1 cellular context compared by ENCODE assay signal in the genomic region with DNA sequence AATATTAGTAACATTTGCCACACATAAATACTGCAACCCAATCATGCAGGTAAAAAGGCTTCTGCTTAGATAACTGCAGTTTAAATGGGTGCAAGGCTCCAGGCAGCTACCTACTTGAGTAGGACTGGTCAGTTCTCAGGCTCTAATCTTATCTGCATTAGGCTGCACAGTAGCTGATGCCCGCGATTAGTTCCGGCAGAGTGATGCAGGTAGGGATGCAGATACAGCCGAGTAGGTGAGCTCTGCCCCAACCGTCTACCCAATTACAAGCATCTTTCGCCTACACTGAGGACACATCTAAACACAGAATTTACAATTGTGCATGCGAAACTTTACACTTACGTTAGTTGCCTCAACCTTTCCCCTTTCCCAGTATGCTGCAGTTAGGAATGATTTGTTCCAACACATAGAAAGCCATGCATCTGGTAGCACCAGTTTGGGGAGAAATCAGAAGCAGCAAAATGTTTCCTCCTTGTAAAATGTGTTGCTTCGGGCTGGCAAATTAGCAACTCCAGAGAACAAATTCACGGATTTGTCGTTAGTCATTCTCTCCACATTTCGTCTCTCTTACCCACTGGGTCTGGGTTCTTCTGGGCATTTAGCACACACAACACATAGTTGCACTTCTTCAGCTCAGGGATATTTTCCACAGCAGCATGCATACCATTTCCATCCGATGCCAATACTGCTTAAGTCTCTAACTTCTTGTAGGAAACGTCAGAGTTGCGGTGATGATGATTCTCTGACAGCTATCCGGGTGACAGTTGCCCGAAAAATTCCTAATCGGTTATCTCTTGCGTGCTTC.
TF ChIP-seq lines count a peak whose summit lies in the region.

No MANE protein-coding gene starts in this region.

TF ChIP-seq in HepG2, 621 proteins besides CTCF, POLR2A, EP300 and RAD21:
- TF ChIP-seq, protein P1, sequence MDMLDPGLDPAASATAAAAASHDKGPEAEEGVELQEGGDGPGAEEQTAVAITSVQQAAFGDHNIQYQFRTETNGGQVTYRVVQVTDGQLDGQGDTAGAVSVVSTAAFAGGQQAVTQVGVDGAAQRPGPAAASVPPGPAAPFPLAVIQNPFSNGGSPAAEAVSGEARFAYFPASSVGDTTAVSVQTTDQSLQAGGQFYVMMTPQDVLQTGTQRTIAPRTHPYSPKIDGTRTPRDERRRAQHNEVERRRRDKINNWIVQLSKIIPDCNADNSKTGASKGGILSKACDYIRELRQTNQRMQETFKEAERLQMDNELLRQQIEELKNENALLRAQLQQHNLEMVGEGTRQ (IDR thresholded peaks at IDR 0.05; ENCODE audit: low read depth, low read length) = no peak
- TF ChIP-seq, protein P1 (CRISPR knock-in tag; IDR thresholded peaks at IDR 0.05; ENCODE audit: borderline replicate concordance) = 0 out of 2 replicates have a peak, but pooled peaks have one; percentile 4
- TF ChIP-seq CREB1 (IDR thresholded peaks at IDR 0.05) (0 out of 2 replicates have a peak, but pooled peaks have one; percentile 4), CREB1 (CRISPR knock-in tag; IDR thresholded peaks at IDR 0.05) (no peak), ERF (CRISPR knock-in tag; IDR thresholded peaks at IDR 0.05) (no peak), TBX3 (IDR thresholded peaks at IDR 0.05; ENCODE audit: borderline replicate concordance) (no peak)
